18 cellular contexts compared by ENCODE assay signal in the genomic region with DNA sequence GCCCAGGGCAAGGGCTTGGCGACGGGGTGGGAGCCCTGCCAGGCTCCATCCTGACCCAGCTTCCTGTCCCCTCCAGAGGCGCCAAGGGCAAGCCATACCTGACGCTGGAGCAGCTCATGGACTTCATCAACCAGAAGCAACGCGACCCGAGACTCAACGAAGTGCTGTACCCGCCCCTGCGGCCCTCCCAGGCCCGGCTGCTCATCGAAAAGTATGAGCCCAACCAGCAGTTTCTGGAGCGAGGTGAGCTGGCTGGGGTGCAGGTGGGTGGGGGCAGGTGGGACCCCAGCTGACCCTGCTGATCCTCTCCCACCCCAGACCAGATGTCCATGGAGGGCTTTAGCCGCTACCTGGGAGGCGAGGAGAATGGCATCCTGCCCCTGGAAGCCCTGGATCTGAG. TPM values are rescaled to one million over a fixed set of nuclear protein-coding genes. Genes with fewer than 3 reads are reported as not detected.
DNase-seq lines count a peak whose midpoint lies in the region; ATAC-seq, FAIRE-seq and TF ChIP-seq lines count a peak whose summit lies in the region.
"Had no signal": no experiment of that assay in that cellular context is flagged by ENCODE, and none has a peak within 500 bp of the region (broad histone marks: within the 10 kb centered on the region; RNA-seq: fewer than 3 reads in every experiment).

No MANE protein-coding gene starts in this region.

- H3K27me3 ChIP-seq in HCT116 (ENCODE audit: insufficient read depth, low read length): no peaks in the 10 kb centered on the region
- no peaks in the 10 kb centered on the region for H3K27me3 ChIP-seq in HUES6 (ENCODE audit: control insufficient read depth, insufficient read depth, low read length)
- H3K27me3 ChIP-seq in K562 (ENCODE audit: control insufficient read depth in 2 of 2, insufficient read depth in 2 of 2, low read length in 2 of 2): no peaks in the 10 kb centered on the region
- H3K27me3 ChIP-seq in spleen (replicated peaks in 1 of 7): no peaks in the 10 kb centered on the region
- H3K27me3 ChIP-seq: BE2C had no signal

- TF ChIP-seq EP300 in K562 (IDR thresholded peaks at IDR 0.05; ENCODE audit: low read length): no peak

- H3K4me1 Mint-ChIP-seq in naive thymus-derived CD8-positive, alpha-beta T cell: peaks cover 7 to 15% (median 9%) of the 10 kb centered on the region in 4 donors

- H3K27ac Mint-ChIP-seq in naive thymus-derived CD8-positive, alpha-beta T cell: no peak overlapping the region
- H3K27ac Mint-ChIP-seq: CD4-positive, CD25-positive, alpha-beta regulatory T cell; HFFc6 had no signal

- POLR2A ChIA-PET in HCT116 (lab: Charles Lee): no interaction called here
- POLR2A ChIA-PET in K562 (lab: Yijun Ruan, JAX): interaction anchor here (0.9 to 4.4 kb wide), 2 partner anchors 8 to 13 kb away, joined by 4 to 43 read pairs; no protein-coding TSS in a partner anchor
- POLR2A ChIA-PET in naive thymus-derived CD8-positive, alpha-beta T cell (lab: Charles Lee): interaction anchor here (0.9 to 3.1 kb wide), 4 partner anchors 9 to 26 kb away, joined by 3 to 13 read pairs (median 4); partner anchors contain the start of gene PPP1R14B

- H4K20me1 ChIP-seq in HCT116 (ENCODE audit: insufficient read depth) (no peaks in the 10 kb centered on the region), K562 (replicated peaks; ENCODE audit: control insufficient read depth, insufficient read depth, low read length) (peaks cover 11% of the 10 kb centered on the region)

- no peaks in the 10 kb centered on the region for H3K9me3 Mint-ChIP-seq in naive thymus-derived CD8-positive, alpha-beta T cell
- H3K9me3 Mint-ChIP-seq: CD4-positive, CD25-positive, alpha-beta regulatory T cell; HFFc6 had no signal

- DNase-seq in HCT116 (ENCODE audit: low read depth, low spot score) (no peak), K562 (ENCODE audit: extremely low read depth in 1 of 4, low spot score in 3 of 4) (no peak), spleen (peak; percentile 72)
- no peak for DNase-seq in naive thymus-derived CD8-positive, alpha-beta T cell
- DNase-seq: ACHN; BE2C; C1 segment of cervical spinal cord; Caco-2; CD4-positive, CD25-positive, alpha-beta regulatory T cell; GM23248; HFFc6 had no signal

- no peaks in the 10 kb centered on the region for H3K9me1 ChIP-seq in K562 (ENCODE audit: control insufficient read depth, insufficient read depth, low read length)

- H3K4me2 ChIP-seq in HCT116 (ENCODE audit: low read length) (no peak overlapping the region; the same call in 1 of the 2 replicates), K562 (ENCODE audit: insufficient read depth, low read length) (no peak overlapping the region)

- H3K4me3 ChIP-seq in HCT116 (replicated peaks in 1 of 2; ENCODE audit: low read depth in 1 of 2, low read length in 2 of 2) (no peak overlapping the region), HUES6 (ENCODE audit: low read depth, low read length) (no peak overlapping the region), K562 (no peak overlapping the region), spleen (no peak overlapping the region)
- H3K4me3 ChIP-seq: GM23248, HAP-1 had no signal

- no peak overlapping the region for H2AFZ ChIP-seq in HCT116 (ENCODE audit: low read depth, low read length, poor library complexity, severe bottlenecking)
- H2AFZ ChIP-seq in K562 (ENCODE audit: low read depth, low read length): no peak overlapping the region
- H2AFZ ChIP-seq: GM23248 had no signal

- no peak for TF ChIP-seq POLR2A in HCT116 (IDR thresholded peaks at IDR 0.05; ENCODE audit: borderline replicate concordance, extremely low read depth, insufficient read depth, insufficient read length)
- TF ChIP-seq POLR2A in K562 (conservative IDR thresholded peaks at IDR 0.05): no peak
- TF ChIP-seq POLR2A in spleen (IDR thresholded peaks at IDR 0.05): no peak

- RAD21 ChIA-PET in HCT116 (lab: Charles Lee; ENCODE audit: low non-redundant PET in 1 of 2, low total read pairs in 2 of 2, uncharacterized antibody in 2 of 2, unreplicated experiment in 2 of 2): no interaction called here

- no peak for FAIRE-seq in K562 (lab: Jason Lieb, UNC)
- FAIRE-seq: A204.1, D721Med, G401.6, GM12891 had no signal

- WGBS in K562 (ENCODE audit: insufficient coverage, low coverage, missing lambda C conversion rate): 95% methylated on average over 13 of the region's 15 CpGs
- 82 to 93% (median 88%) methylated on average over 14 to 15 of the region's 15 CpGs for WGBS in spleen, 5 donors

- in situ Hi-C loops in K562 (cut with MboI): no loop called here

- BruUV-seq in HCT116 (replicated peaks; lab: Mats Ljungman, UMichigan): no TSS peak
- no TSS peak for BruUV-seq in K562 (replicated peaks; lab: Mats Ljungman, UMichigan)

- intact Hi-C loops in HCT116 (cut with micrococcal nuclease): no loop called here
- intact Hi-C loops in K562 (cut with micrococcal nuclease): no loop called here
- intact Hi-C loops in spleen (cut with DNase I; ENCODE audit: low total_unique reads): no loop called here

- H3K9ac ChIP-seq in HCT116 (ENCODE audit: low read length) (no peak overlapping the region), HUES6 (ENCODE audit: low read length) (peak overlapping the region; percentile 26), K562 (ENCODE audit: insufficient read depth in 1 of 2, low read depth in 2 of 2, low read length in 2 of 2) (peak overlapping the region in 1 of 2 experiments; percentile 76; a peak in 2 of 4 replicates)
- H3K9ac ChIP-seq: GM23248 had no signal

- TF ChIP-seq CTCF in HCT116 (IDR thresholded peaks at IDR 0.05 in 2 of 3, conservative IDR thresholded peaks at IDR 0.05 in 1 of 3; ENCODE audit: borderline replicate concordance in 1 of 3, insufficient read depth in 1 of 3, low read depth in 2 of 3, low read length in 2 of 3) (no peak), K562 (IDR thresholded peaks at IDR 0.05 in 2 of 3, conservative IDR thresholded peaks at IDR 0.05 in 1 of 3; ENCODE audit: insufficient read depth in 2 of 3, low read depth in 1 of 3, low read length in 3 of 3) (no peak), spleen (IDR thresholded peaks at IDR 0.05 in 8 of 11, conservative IDR thresholded peaks at IDR 0.05 in 3 of 11) (no peak)

- CTCF ChIA-PET in HCT116 (lab: Charles Lee) (interaction anchor here (1.1 kb wide), 1 partner anchor 48 kb away, joined by 3 read pairs; no protein-coding TSS in a partner anchor), K562 (lab: Yijun Ruan, JAX; ENCODE audit: low intra/inter-chr PET ratio) (no interaction called here)

- H3K27me3 Mint-ChIP-seq in naive thymus-derived CD8-positive, alpha-beta T cell: no peaks in the 10 kb centered on the region
- H3K27me3 Mint-ChIP-seq: CD4-positive, CD25-positive, alpha-beta regulatory T cell had no signal

- H3K4me3 Mint-ChIP-seq in naive thymus-derived CD8-positive, alpha-beta T cell: no peak overlapping the region
- H3K4me3 Mint-ChIP-seq: CD4-positive, CD25-positive, alpha-beta regulatory T cell; HFFc6 had no signal

- no peaks in the 10 kb centered on the region for H3K9me3 ChIP-seq in HCT116 (ENCODE audit: control insufficient read depth in 1 of 2, insufficient read depth in 1 of 2, low read depth in 1 of 2, low read length in 2 of 2)
- H3K9me3 ChIP-seq in HUES6 (ENCODE audit: control insufficient read depth, insufficient read depth, low read depth, low read length): no peaks in the 10 kb centered on the region
- H3K9me3 ChIP-seq in K562 (replicated peaks; ENCODE audit: control insufficient read depth, insufficient read depth, low read depth, low read length): no peaks in the 10 kb centered on the region
- H3K9me3 ChIP-seq in spleen: no peaks in the 10 kb centered on the region
- H3K9me3 ChIP-seq: BE2C, Caco-2, HAP-1 had no signal

- H3K79me2 ChIP-seq in HCT116 (ENCODE audit: insufficient read depth, low read length): peaks cover 41% of the 10 kb centered on the region
- peaks cover 27% of the 10 kb centered on the region for H3K79me2 ChIP-seq in K562 (ENCODE audit: control insufficient read depth, insufficient read depth, low read length)

- ATAC-seq in HCT116: no peak
- ATAC-seq in K562: no peak
- ATAC-seq in HG03159 (IDR thresholded peaks at IDR 0.05; ENCODE audit: unreplicated experiment): no peak
- no peak for ATAC-seq in naive thymus-derived CD8-positive, alpha-beta T cell

- H3K9me2 ChIP-seq in HCT116 (ENCODE audit: insufficient read depth): no peaks in the 10 kb centered on the region

- H3K36me3 Mint-ChIP-seq in naive thymus-derived CD8-positive, alpha-beta T cell: peaks cover 0 to 7% (median 4%) of the 10 kb centered on the region in 3 donors
- H3K36me3 Mint-ChIP-seq: CD4-positive, CD25-positive, alpha-beta regulatory T cell had no signal

- peaks cover 27 to 45% of the 10 kb centered on the region in 2 experiments; a peak in 3 of 4 replicates for H3K36me3 ChIP-seq in HCT116 (ENCODE audit: control insufficient read depth in 1 of 2, insufficient read depth in 2 of 2, low read length in 2 of 2)
- H3K36me3 ChIP-seq in HUES6 (ENCODE audit: control insufficient read depth, insufficient read depth, low read length): peaks cover 61% of the 10 kb centered on the region
- H3K36me3 ChIP-seq in K562 (ENCODE audit: control insufficient read depth, insufficient read depth, low read length): peaks cover 75% of the 10 kb centered on the region
- peaks cover 0 to 72% (median 42%) of the 10 kb centered on the region in 6 donors for H3K36me3 ChIP-seq in spleen

- no peak for TF ChIP-seq RAD21 in HCT116 (IDR thresholded peaks at IDR 0.05; ENCODE audit: low read depth)
- no peak for TF ChIP-seq RAD21 in K562 (CRISPR knock-in tag; conservative IDR thresholded peaks at IDR 0.05 in 1 of 2, IDR thresholded peaks at IDR 0.05 in 1 of 2)

- H3K27ac ChIP-seq in HCT116 (ENCODE audit: low read depth, low read length) (peak overlapping the region; percentile 45; the same call in 1 of the 2 replicates), HUES6 (ENCODE audit: low read depth, low read length) (no peak overlapping the region), K562 (ENCODE audit: extremely low read depth, low read depth, low read length) (no peak overlapping the region), spleen (no peak overlapping the region)
- H3K27ac ChIP-seq: GM23248 had no signal

- peaks cover 13 to 30% of the 10 kb centered on the region in 2 experiments for H3K4me1 ChIP-seq in HCT116 (ENCODE audit: control insufficient read depth in 1 of 2, insufficient read depth in 2 of 2, low read length in 2 of 2)
- H3K4me1 ChIP-seq in HUES6 (ENCODE audit: control insufficient read depth, insufficient read depth, low read length): peaks cover 14% of the 10 kb centered on the region
- peaks cover 6 to 60% of the 10 kb centered on the region in 2 experiments; a peak in 4 of 5 replicates for H3K4me1 ChIP-seq in K562 (replicated peaks in 1 of 2; ENCODE audit: control insufficient read depth in 2 of 2, insufficient read depth in 2 of 2, low read length in 2 of 2)
- H3K4me1 ChIP-seq in spleen: peaks cover 6 to 41% (median 28%) of the 10 kb centered on the region in 6 donors
- H3K4me1 ChIP-seq: BE2C, HAP-1 had no signal

RNA-seq across cellular contexts. Expression of gene PLCB3, which starts 5.0 kb away (rescaled TPM):
- total RNA-seq in HCT116 (2021; ENCODE audit: unreplicated experiment): 106 TPM
- 74.1 and 79.0 TPM in 2 replicates for polyA plus RNA-seq in HCT116 (2012)
- 41.0 and 132 TPM in 2 replicates for total RNA-seq in K562 (2011; cell fraction: chromatin; rRNA removed; ENCODE audit: low replicate concordance)
- total RNA-seq in K562 (2011; cell fraction: nucleolus; rRNA removed): 77.6 and 79.7 TPM in 2 replicates
- total RNA-seq in K562 (2011; cell fraction: nucleoplasm; rRNA removed): 28.1 and 43.7 TPM in 2 replicates
- 33.6 and 42.5 TPM in 2 replicates for total RNA-seq in K562 (2014; rRNA removed)
- total RNA-seq in K562 (2014; rRNA removed; fragmentation: Illumina TruSeq; extraction: Trizol): 7.0 and 8.4 TPM in 2 replicates
- 14.6 and 14.9 TPM in 2 replicates for total RNA-seq in K562 (2015; rRNA removed; fragmentation: Illumina TruSeq; extraction: Trizol)
- 37.1 and 44.8 TPM in 2 replicates for total RNA-seq in K562 (2021)
- 11.5 and 18.0 TPM in 2 replicates for polyA plus RNA-seq in K562 (2011; rRNA removed)
- 10.3 and 18.2 TPM in 2 replicates for polyA plus RNA-seq in K562 (2011; cell fraction: cytosol; rRNA removed)
- 77.2 and 104 TPM in 2 replicates for polyA plus RNA-seq in K562 (2011; cell fraction: nucleus; rRNA removed)
- polyA plus RNA-seq in K562 (2012): 23.9 and 26.4 TPM in 2 replicates
- 16.0 and 23.9 TPM in 2 replicates for polyA plus RNA-seq in K562 (2014; fragmentation: Illumina TruSeq; extraction: Trizol)
- polyA plus RNA-seq in K562 (2014; fragmentation: Nextera tagmentation; extraction: Ambion mirVana): under 1 TPM; 0.31 to 0.37 TPM
- 24.7 and 27.6 TPM in 2 replicates for polyA plus RNA-seq in K562 (2014; rRNA removed)
- 9.7 and 13.1 TPM in 2 replicates for polyA minus RNA-seq in K562 (2011; rRNA and poly(A)+ RNA removed)
- 19.2 and 19.7 TPM in 2 replicates for polyA minus RNA-seq in K562 (2011; cell fraction: cytosol; rRNA and poly(A)+ RNA removed)
- polyA minus RNA-seq in K562 (2011; cell fraction: nucleus; rRNA and poly(A)+ RNA removed): 20.1 and 25.0 TPM in 2 replicates
- total RNA-seq in spleen: 10 to 100 TPM; 20.7 to 28.3 (median 22.3) TPM
- polyA plus RNA-seq in spleen: 10 to 100 TPM in 1 of 3 donors, 1 to 10 TPM in 2; 3.8 to 11.9 (median 4.4) TPM
- total RNA-seq in naive thymus-derived CD8-positive, alpha-beta T cell: 1 to 10 TPM; 8.1 to 8.8 TPM
- under 1 TPM; 0.20 to 0.51 (median 0.35) TPM for polyA plus RNA-seq in naive thymus-derived CD8-positive, alpha-beta T cell

RNA-seq across cellular contexts. Expression of gene PPP1R14B, which starts 9.6 kb away (rescaled TPM):
- total RNA-seq in HCT116 (2021; ENCODE audit: unreplicated experiment) (332 TPM), K562 (2014; rRNA removed) (566 and 592 TPM in 2 replicates), K562 (2014; rRNA removed; fragmentation: Illumina TruSeq; extraction: Trizol) (114 and 162 TPM in 2 replicates), K562 (2015; rRNA removed; fragmentation: Illumina TruSeq; extraction: Trizol) (300 and 321 TPM in 2 replicates), K562 (2021) (391 and 402 TPM in 2 replicates), spleen (10 to 100 TPM; 47.6 to 93.9 (median 78.3) TPM)
- 232 and 272 TPM in 2 replicates for polyA plus RNA-seq in HCT116 (2012)
- total RNA-seq in K562 (2011; cell fraction: chromatin; rRNA removed; ENCODE audit: low replicate concordance): 22.4 and 60.4 TPM in 2 replicates
- total RNA-seq in K562 (2011; cell fraction: nucleolus; rRNA removed): 71.5 and 97.6 TPM in 2 replicates
- total RNA-seq in K562 (2011; cell fraction: nucleoplasm; rRNA removed): 71.8 and 129 TPM in 2 replicates
- polyA plus RNA-seq in K562 (2011; rRNA removed) (182 and 196 TPM in 2 replicates), K562 (2014; fragmentation: Illumina TruSeq; extraction: Trizol) (212 and 254 TPM in 2 replicates), K562 (2014; fragmentation: Nextera tagmentation; extraction: Ambion mirVana) (10 to 100 TPM in 1 of 2 experiments, 1 to 10 TPM in 1; 7.7 to 17.5 TPM), K562 (2014; rRNA removed) (312 and 380 TPM in 2 replicates), spleen (100 to 1,000 TPM; 139 to 190 (median 168) TPM)
- polyA plus RNA-seq in K562 (2011; cell fraction: cytosol; rRNA removed): 198 and 362 TPM in 2 replicates
- polyA plus RNA-seq in K562 (2011; cell fraction: nucleus; rRNA removed): 169 and 217 TPM in 2 replicates
- polyA plus RNA-seq in K562 (2012): 195 and 318 TPM in 2 replicates
- polyA minus RNA-seq in K562 (2011; rRNA and poly(A)+ RNA removed): 33.2 and 49.9 TPM in 2 replicates
- polyA minus RNA-seq in K562 (2011; cell fraction: cytosol; rRNA and poly(A)+ RNA removed): 84.7 and 86.5 TPM in 2 replicates
- polyA minus RNA-seq in K562 (2011; cell fraction: nucleus; rRNA and poly(A)+ RNA removed): 27.9 and 34.1 TPM in 2 replicates
- 10 to 100 TPM; 39.1 to 45.5 TPM for total RNA-seq in naive thymus-derived CD8-positive, alpha-beta T cell
- 10 to 100 TPM; 22.4 to 50.6 (median 45.4) TPM for polyA plus RNA-seq in naive thymus-derived CD8-positive, alpha-beta T cell

RNA-seq across cellular contexts. Expression of gene FKBP2, which starts 15.4 kb away (rescaled TPM):
- 69.2 TPM for total RNA-seq in HCT116 (2021; ENCODE audit: unreplicated experiment)
- polyA plus RNA-seq in HCT116 (2012): 140 and 147 TPM in 2 replicates
- 24.7 and 45.5 TPM in 2 replicates for total RNA-seq in K562 (2011; cell fraction: chromatin; rRNA removed; ENCODE audit: low replicate concordance)
- total RNA-seq in K562 (2011; cell fraction: nucleolus; rRNA removed): 58.4 and 66.4 TPM in 2 replicates
- total RNA-seq in K562 (2011; cell fraction: nucleoplasm; rRNA removed): 56.3 and 59.5 TPM in 2 replicates
- 151 TPM in 2 replicates for total RNA-seq in K562 (2014; rRNA removed)
- 28.0 and 49.2 TPM in 2 replicates for total RNA-seq in K562 (2014; rRNA removed; fragmentation: Illumina TruSeq; extraction: Trizol)
- 73.1 and 79.0 TPM in 2 replicates for total RNA-seq in K562 (2015; rRNA removed; fragmentation: Illumina TruSeq; extraction: Trizol)
- 44.5 and 58.1 TPM in 2 replicates for total RNA-seq in K562 (2021)
- 30.8 and 36.6 TPM in 2 replicates for polyA plus RNA-seq in K562 (2011; rRNA removed)
- 60.1 and 75.2 TPM in 2 replicates for polyA plus RNA-seq in K562 (2011; cell fraction: cytosol; rRNA removed)
- 52.4 and 56.6 TPM in 2 replicates for polyA plus RNA-seq in K562 (2011; cell fraction: nucleus; rRNA removed)
- polyA plus RNA-seq in K562 (2012): 115 and 123 TPM in 2 replicates
- 71.7 and 83.5 TPM in 2 replicates for polyA plus RNA-seq in K562 (2014; fragmentation: Illumina TruSeq; extraction: Trizol)
- 10 to 100 TPM in 1 of 2 experiments, 1 to 10 TPM in 1; 3.5 to 27.1 TPM for polyA plus RNA-seq in K562 (2014; fragmentation: Nextera tagmentation; extraction: Ambion mirVana)
- 92.2 and 110 TPM in 2 replicates for polyA plus RNA-seq in K562 (2014; rRNA removed)
- polyA minus RNA-seq in K562 (2011; rRNA and poly(A)+ RNA removed): 10.6 and 16.1 TPM in 2 replicates
- polyA minus RNA-seq in K562 (2011; cell fraction: cytosol; rRNA and poly(A)+ RNA removed): 33.8 and 40.5 TPM in 2 replicates
- polyA minus RNA-seq in K562 (2011; cell fraction: nucleus; rRNA and poly(A)+ RNA removed): 7.8 and 14.2 TPM in 2 replicates
- total RNA-seq in spleen: 10 to 100 TPM; 26.9 to 98.3 (median 42.6) TPM
- polyA plus RNA-seq in spleen: 100 to 1,000 TPM in 1 of 3 donors, 10 to 100 TPM in 2; 90.8 to 104 (median 98.4) TPM
- total RNA-seq in naive thymus-derived CD8-positive, alpha-beta T cell: 10 to 100 TPM; 24.1 to 28.9 TPM
- 10 to 100 TPM; 84.9 to 91.8 (median 85.5) TPM for polyA plus RNA-seq in naive thymus-derived CD8-positive, alpha-beta T cell

RNA-seq across cellular contexts. Expression of gene VEGFB, which starts 21.9 kb away (rescaled TPM):
- 47.5 TPM for total RNA-seq in HCT116 (2021; ENCODE audit: unreplicated experiment)
- polyA plus RNA-seq in HCT116 (2012): 30.4 and 37.7 TPM in 2 replicates
- 16.1 and 40.0 TPM in 2 replicates for total RNA-seq in K562 (2011; cell fraction: chromatin; rRNA removed; ENCODE audit: low replicate concordance)
- 23.4 and 32.0 TPM in 2 replicates for total RNA-seq in K562 (2011; cell fraction: nucleolus; rRNA removed)
- total RNA-seq in K562 (2011; cell fraction: nucleoplasm; rRNA removed): 31.9 and 33.0 TPM in 2 replicates
- 28.2 and 44.3 TPM in 2 replicates for total RNA-seq in K562 (2014; rRNA removed)
- 21.0 and 22.6 TPM in 2 replicates for total RNA-seq in K562 (2014; rRNA removed; fragmentation: Illumina TruSeq; extraction: Trizol)
- 25.7 and 28.0 TPM in 2 replicates for total RNA-seq in K562 (2015; rRNA removed; fragmentation: Illumina TruSeq; extraction: Trizol)
- total RNA-seq in K562 (2021): 83.4 and 88.3 TPM in 2 replicates
- 11.0 and 13.5 TPM in 2 replicates for polyA plus RNA-seq in K562 (2011; rRNA removed)
- 12.1 and 16.0 TPM in 2 replicates for polyA plus RNA-seq in K562 (2011; cell fraction: cytosol; rRNA removed)
- 25.1 and 26.2 TPM in 2 replicates for polyA plus RNA-seq in K562 (2011; cell fraction: nucleus; rRNA removed)
- polyA plus RNA-seq in K562 (2012): 97.3 and 181 TPM in 2 replicates
- polyA plus RNA-seq in K562 (2014; fragmentation: Illumina TruSeq; extraction: Trizol): 35.2 and 41.4 TPM in 2 replicates
- polyA plus RNA-seq in K562 (2014; fragmentation: Nextera tagmentation; extraction: Ambion mirVana): 10 to 100 TPM; 12.0 to 12.1 TPM
- 31.8 and 35.8 TPM in 2 replicates for polyA plus RNA-seq in K562 (2014; rRNA removed)
- polyA minus RNA-seq in K562 (2011; rRNA and poly(A)+ RNA removed): 4.2 and 6.2 TPM in 2 replicates
- polyA minus RNA-seq in K562 (2011; cell fraction: cytosol; rRNA and poly(A)+ RNA removed): 21.2 and 26.0 TPM in 2 replicates
- polyA minus RNA-seq in K562 (2011; cell fraction: nucleus; rRNA and poly(A)+ RNA removed): 3.2 and 4.9 TPM in 2 replicates
- 100 to 1,000 TPM in 1 of 7 donors, 10 to 100 TPM in 6; 38.3 to 103 (median 63.5) TPM for total RNA-seq in spleen
- 10 to 100 TPM; 81.6 to 96.9 (median 87.1) TPM for polyA plus RNA-seq in spleen
- 10 to 100 TPM; 59.7 to 62.1 TPM for total RNA-seq in naive thymus-derived CD8-positive, alpha-beta T cell
- polyA plus RNA-seq in naive thymus-derived CD8-positive, alpha-beta T cell: 10 to 100 TPM; 11.2 to 28.1 (median 16.9) TPM

RNA-seq across cellular contexts. Expression of gene DNAJC4, which starts 26.0 kb away (rescaled TPM):
- 25.8 TPM for total RNA-seq in HCT116 (2021; ENCODE audit: unreplicated experiment)
- 31.7 and 34.5 TPM in 2 replicates for polyA plus RNA-seq in HCT116 (2012)
- 39.7 and 112 TPM in 2 replicates for total RNA-seq in K562 (2011; cell fraction: chromatin; rRNA removed; ENCODE audit: low replicate concordance)
- total RNA-seq in K562 (2011; cell fraction: nucleolus; rRNA removed): 78.0 and 98.9 TPM in 2 replicates
- total RNA-seq in K562 (2011; cell fraction: nucleoplasm; rRNA removed): 64.2 and 65.8 TPM in 2 replicates
- total RNA-seq in K562 (2014; rRNA removed): 16.4 and 20.2 TPM in 2 replicates
- total RNA-seq in K562 (2014; rRNA removed; fragmentation: Illumina TruSeq; extraction: Trizol): 6.6 and 11.2 TPM in 2 replicates
- 19.3 and 19.9 TPM in 2 replicates for total RNA-seq in K562 (2015; rRNA removed; fragmentation: Illumina TruSeq; extraction: Trizol)
- total RNA-seq in K562 (2021): 27.6 and 31.8 TPM in 2 replicates
- 23.9 and 45.1 TPM in 2 replicates for polyA plus RNA-seq in K562 (2011; rRNA removed)
- 30.8 and 65.5 TPM in 2 replicates for polyA plus RNA-seq in K562 (2011; cell fraction: cytosol; rRNA removed)
- polyA plus RNA-seq in K562 (2011; cell fraction: nucleus; rRNA removed): 110 and 164 TPM in 2 replicates
- 34.0 and 79.2 TPM in 2 replicates for polyA plus RNA-seq in K562 (2012)
- polyA plus RNA-seq in K562 (2014; fragmentation: Illumina TruSeq; extraction: Trizol): 28.0 and 37.5 TPM in 2 replicates
- 1 to 10 TPM; 4.0 to 4.6 TPM for polyA plus RNA-seq in K562 (2014; fragmentation: Nextera tagmentation; extraction: Ambion mirVana)
- polyA plus RNA-seq in K562 (2014; rRNA removed): 32.6 and 42.9 TPM in 2 replicates
- polyA minus RNA-seq in K562 (2011; rRNA and poly(A)+ RNA removed): 7.1 and 9.0 TPM in 2 replicates
- polyA minus RNA-seq in K562 (2011; cell fraction: cytosol; rRNA and poly(A)+ RNA removed): 12.6 and 23.5 TPM in 2 replicates
- polyA minus RNA-seq in K562 (2011; cell fraction: nucleus; rRNA and poly(A)+ RNA removed): 15.8 and 16.0 TPM in 2 replicates
- total RNA-seq in spleen: 10 to 100 TPM; 28.0 to 59.9 (median 49.0) TPM
- 100 to 1,000 TPM in 1 of 3 donors, 10 to 100 TPM in 2; 83.7 to 113 (median 85.8) TPM for polyA plus RNA-seq in spleen
- 10 to 100 TPM; 54.9 to 56.2 TPM for total RNA-seq in naive thymus-derived CD8-positive, alpha-beta T cell
- polyA plus RNA-seq in naive thymus-derived CD8-positive, alpha-beta T cell: 10 to 100 TPM; 21.5 to 33.2 (median 30.9) TPM
